In the genomic region with DNA sequence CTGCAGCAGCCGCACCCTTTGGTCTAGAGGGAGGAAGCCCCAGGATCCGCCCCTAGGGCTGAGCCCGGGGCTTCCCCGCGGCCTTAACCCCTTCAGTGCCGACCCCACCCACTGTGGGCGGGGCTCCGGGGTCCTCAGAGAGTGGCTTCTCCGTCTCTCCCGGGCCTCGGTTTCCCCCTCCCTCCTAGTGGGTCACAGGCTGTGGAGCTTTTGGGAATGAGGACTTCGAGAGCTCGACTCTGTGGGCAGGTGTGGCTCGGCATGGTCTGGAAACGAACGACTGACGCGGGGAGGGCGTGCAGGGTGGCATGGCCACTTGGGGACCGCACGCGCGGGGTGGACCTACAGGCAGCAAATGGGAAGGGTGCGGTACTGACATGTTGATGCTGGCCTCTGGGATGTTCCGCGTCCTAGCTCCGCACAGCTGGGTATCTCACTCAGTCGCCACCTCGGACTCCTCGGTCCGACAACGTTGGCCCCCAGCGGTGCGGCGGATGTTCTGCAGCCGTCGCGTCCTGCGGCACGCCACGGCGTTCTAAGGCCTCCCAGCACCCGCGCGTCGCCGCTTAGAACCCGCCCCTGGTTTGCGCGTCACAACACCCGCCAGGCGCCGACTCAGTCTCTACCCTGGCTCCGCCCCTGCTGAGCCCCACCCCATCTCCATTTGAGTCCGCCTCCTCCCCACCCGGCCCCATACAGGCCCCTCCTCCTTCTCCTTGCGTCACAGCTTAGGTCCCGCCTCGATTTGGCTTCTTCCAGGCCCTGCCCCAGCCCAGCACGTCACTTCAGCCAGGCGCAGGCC, we compare ENCODE assay signal across 1 cellular context.
TF ChIP-seq lines count a peak whose summit lies in the region.

A gene with protein sequence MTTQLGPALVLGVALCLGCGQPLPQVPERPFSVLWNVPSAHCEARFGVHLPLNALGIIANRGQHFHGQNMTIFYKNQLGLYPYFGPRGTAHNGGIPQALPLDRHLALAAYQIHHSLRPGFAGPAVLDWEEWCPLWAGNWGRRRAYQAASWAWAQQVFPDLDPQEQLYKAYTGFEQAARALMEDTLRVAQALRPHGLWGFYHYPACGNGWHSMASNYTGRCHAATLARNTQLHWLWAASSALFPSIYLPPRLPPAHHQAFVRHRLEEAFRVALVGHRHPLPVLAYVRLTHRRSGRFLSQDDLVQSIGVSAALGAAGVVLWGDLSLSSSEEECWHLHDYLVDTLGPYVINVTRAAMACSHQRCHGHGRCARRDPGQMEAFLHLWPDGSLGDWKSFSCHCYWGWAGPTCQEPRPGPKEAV (minus strand): TSS at position 570 of the 802 bp plus-strand sequence. CDS start 3,803 bp downstream, outside the sequence.
A gene with protein sequence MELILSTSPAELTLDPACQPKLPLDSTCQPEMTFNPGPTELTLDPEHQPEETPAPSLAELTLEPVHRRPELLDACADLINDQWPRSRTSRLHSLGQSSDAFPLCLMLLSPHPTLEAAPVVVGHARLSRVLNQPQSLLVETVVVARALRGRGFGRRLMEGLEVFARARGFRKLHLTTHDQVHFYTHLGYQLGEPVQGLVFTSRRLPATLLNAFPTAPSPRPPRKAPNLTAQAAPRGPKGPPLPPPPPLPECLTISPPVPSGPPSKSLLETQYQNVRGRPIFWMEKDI (minus strand): TSS at position 570 of the 802 bp plus-strand sequence. CDS start 1,942 bp downstream, outside the sequence.

TF ChIP-seq in K562, 482 proteins besides CTCF, POLR2A, EP300 and RAD21 (continued from another document and continues in another):
- TF ChIP-seq, protein P1, sequence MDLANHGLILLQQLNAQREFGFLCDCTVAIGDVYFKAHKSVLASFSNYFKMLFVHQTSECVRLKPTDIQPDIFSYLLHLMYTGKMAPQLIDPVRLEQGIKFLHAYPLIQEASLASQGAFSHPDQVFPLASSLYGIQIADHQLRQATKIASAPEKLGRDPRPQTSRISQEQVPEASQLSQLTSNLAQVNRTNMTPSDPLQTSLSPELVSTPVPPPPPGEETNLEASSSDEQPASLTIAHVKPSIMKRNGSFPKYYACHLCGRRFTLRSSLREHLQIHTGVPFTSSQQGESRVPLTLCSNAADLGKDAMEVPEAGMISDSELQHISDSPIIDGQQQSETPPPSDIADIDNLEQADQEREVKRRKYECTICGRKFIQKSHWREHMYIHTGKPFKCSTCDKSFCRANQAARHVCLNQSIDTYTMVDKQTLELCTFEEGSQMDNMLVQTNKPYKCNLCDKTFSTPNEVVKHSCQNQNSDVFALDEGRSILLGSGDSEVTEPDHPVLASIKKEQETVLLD (IDR thresholded peaks at IDR 0.05) = peak; percentile 59; the same call in 1 of the 2 replicates
- TF ChIP-seq CEBPB (tag; IDR thresholded peaks at IDR 0.05) (no peak), PHF8 (IDR thresholded peaks at IDR 0.05; ENCODE audit: borderline replicate concordance, low read length) (peak; percentile 75; the same call in 1 of the 2 replicates), CAMTA2 (CRISPR knock-in tag; conservative IDR thresholded peaks at IDR 0.05) (no peak), TAF9B (IDR thresholded peaks at IDR 0.05; ENCODE audit: partially characterized antibody) (peak; percentile 18), CBX2 (IDR thresholded peaks at IDR 0.05; ENCODE audit: insufficient read depth, low read length, poor library complexity, severe bottlenecking) (no peak), EP400 (IDR thresholded peaks at IDR 0.05) (peak; percentile 69; the same call in 1 of the 2 replicates), SIN3B (IDR thresholded peaks at IDR 0.05; ENCODE audit: low read depth) (peak; percentile 50; the same call in 1 of the 2 replicates), ASH1L (IDR thresholded peaks at IDR 0.05; ENCODE audit: borderline replicate concordance, low read depth, partially characterized antibody) (no peak), CBFA2T3 (IDR thresholded peaks at IDR 0.05) (0 out of 2 replicates have a peak, but pooled peaks have one; percentile 3), SP2 (IDR thresholded peaks at IDR 0.05; ENCODE audit: extremely low read depth, low read depth, low read length, poor library complexity, severe bottlenecking) (peak; percentile 19), ZNF324 (CRISPR knock-in tag; IDR thresholded peaks at IDR 0.05) (no peak), ZNF263 (CRISPR knock-in tag; IDR thresholded peaks at IDR 0.05; ENCODE audit: borderline replicate concordance) (no peak), L3MBTL2 (IDR thresholded peaks at IDR 0.05) (peak; percentile 42; the same call in 1 of the 2 replicates), SOX6 (IDR thresholded peaks at IDR 0.05) (0 out of 2 replicates have a peak, but pooled peaks have one; percentile 12), EGR1 (conservative IDR thresholded peaks at IDR 0.05) (no peak), CC2D1A (IDR thresholded peaks at IDR 0.05) (0 out of 2 replicates have a peak, but pooled peaks have one; percentile 13)
- TF ChIP-seq, protein P2, sequence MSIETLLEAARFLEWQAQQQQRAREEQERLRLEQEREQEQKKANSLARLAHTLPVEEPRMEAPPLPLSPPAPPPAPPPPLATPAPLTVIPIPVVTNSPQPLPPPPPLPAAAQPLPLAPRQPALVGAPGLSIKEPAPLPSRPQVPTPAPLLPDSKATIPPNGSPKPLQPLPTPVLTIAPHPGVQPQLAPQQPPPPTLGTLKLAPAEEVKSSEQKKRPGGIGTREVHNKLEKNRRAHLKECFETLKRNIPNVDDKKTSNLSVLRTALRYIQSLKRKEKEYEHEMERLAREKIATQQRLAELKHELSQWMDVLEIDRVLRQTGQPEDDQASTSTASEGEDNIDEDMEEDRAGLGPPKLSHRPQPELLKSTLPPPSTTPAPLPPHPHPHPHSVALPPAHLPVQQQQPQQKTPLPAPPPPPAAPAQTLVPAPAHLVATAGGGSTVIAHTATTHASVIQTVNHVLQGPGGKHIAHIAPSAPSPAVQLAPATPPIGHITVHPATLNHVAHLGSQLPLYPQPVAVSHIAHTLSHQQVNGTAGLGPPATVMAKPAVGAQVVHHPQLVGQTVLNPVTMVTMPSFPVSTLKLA (conservative IDR thresholded peaks at IDR 0.05) = peak; percentile 79 to 86
- TF ChIP-seq, protein P3, sequence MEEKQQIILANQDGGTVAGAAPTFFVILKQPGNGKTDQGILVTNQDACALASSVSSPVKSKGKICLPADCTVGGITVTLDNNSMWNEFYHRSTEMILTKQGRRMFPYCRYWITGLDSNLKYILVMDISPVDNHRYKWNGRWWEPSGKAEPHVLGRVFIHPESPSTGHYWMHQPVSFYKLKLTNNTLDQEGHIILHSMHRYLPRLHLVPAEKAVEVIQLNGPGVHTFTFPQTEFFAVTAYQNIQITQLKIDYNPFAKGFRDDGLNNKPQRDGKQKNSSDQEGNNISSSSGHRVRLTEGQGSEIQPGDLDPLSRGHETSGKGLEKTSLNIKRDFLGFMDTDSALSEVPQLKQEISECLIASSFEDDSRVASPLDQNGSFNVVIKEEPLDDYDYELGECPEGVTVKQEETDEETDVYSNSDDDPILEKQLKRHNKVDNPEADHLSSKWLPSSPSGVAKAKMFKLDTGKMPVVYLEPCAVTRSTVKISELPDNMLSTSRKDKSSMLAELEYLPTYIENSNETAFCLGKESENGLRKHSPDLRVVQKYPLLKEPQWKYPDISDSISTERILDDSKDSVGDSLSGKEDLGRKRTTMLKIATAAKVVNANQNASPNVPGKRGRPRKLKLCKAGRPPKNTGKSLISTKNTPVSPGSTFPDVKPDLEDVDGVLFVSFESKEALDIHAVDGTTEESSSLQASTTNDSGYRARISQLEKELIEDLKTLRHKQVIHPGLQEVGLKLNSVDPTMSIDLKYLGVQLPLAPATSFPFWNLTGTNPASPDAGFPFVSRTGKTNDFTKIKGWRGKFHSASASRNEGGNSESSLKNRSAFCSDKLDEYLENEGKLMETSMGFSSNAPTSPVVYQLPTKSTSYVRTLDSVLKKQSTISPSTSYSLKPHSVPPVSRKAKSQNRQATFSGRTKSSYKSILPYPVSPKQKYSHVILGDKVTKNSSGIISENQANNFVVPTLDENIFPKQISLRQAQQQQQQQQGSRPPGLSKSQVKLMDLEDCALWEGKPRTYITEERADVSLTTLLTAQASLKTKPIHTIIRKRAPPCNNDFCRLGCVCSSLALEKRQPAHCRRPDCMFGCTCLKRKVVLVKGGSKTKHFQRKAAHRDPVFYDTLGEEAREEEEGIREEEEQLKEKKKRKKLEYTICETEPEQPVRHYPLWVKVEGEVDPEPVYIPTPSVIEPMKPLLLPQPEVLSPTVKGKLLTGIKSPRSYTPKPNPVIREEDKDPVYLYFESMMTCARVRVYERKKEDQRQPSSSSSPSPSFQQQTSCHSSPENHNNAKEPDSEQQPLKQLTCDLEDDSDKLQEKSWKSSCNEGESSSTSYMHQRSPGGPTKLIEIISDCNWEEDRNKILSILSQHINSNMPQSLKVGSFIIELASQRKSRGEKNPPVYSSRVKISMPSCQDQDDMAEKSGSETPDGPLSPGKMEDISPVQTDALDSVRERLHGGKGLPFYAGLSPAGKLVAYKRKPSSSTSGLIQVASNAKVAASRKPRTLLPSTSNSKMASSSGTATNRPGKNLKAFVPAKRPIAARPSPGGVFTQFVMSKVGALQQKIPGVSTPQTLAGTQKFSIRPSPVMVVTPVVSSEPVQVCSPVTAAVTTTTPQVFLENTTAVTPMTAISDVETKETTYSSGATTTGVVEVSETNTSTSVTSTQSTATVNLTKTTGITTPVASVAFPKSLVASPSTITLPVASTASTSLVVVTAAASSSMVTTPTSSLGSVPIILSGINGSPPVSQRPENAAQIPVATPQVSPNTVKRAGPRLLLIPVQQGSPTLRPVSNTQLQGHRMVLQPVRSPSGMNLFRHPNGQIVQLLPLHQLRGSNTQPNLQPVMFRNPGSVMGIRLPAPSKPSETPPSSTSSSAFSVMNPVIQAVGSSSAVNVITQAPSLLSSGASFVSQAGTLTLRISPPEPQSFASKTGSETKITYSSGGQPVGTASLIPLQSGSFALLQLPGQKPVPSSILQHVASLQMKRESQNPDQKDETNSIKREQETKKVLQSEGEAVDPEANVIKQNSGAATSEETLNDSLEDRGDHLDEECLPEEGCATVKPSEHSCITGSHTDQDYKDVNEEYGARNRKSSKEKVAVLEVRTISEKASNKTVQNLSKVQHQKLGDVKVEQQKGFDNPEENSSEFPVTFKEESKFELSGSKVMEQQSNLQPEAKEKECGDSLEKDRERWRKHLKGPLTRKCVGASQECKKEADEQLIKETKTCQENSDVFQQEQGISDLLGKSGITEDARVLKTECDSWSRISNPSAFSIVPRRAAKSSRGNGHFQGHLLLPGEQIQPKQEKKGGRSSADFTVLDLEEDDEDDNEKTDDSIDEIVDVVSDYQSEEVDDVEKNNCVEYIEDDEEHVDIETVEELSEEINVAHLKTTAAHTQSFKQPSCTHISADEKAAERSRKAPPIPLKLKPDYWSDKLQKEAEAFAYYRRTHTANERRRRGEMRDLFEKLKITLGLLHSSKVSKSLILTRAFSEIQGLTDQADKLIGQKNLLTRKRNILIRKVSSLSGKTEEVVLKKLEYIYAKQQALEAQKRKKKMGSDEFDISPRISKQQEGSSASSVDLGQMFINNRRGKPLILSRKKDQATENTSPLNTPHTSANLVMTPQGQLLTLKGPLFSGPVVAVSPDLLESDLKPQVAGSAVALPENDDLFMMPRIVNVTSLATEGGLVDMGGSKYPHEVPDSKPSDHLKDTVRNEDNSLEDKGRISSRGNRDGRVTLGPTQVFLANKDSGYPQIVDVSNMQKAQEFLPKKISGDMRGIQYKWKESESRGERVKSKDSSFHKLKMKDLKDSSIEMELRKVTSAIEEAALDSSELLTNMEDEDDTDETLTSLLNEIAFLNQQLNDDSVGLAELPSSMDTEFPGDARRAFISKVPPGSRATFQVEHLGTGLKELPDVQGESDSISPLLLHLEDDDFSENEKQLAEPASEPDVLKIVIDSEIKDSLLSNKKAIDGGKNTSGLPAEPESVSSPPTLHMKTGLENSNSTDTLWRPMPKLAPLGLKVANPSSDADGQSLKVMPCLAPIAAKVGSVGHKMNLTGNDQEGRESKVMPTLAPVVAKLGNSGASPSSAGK (IDR thresholded peaks at IDR 0.05) = no peak
- TF ChIP-seq, protein P4, sequence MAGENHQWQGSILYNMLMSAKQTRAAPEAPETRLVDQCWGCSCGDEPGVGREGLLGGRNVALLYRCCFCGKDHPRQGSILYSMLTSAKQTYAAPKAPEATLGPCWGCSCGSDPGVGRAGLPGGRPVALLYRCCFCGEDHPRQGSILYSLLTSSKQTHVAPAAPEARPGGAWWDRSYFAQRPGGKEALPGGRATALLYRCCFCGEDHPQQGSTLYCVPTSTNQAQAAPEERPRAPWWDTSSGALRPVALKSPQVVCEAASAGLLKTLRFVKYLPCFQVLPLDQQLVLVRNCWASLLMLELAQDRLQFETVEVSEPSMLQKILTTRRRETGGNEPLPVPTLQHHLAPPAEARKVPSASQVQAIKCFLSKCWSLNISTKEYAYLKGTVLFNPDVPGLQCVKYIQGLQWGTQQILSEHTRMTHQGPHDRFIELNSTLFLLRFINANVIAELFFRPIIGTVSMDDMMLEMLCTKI (IDR thresholded peaks at IDR 0.05; ENCODE audit: partially characterized antibody) = no peak
- TF ChIP-seq, protein P5, sequence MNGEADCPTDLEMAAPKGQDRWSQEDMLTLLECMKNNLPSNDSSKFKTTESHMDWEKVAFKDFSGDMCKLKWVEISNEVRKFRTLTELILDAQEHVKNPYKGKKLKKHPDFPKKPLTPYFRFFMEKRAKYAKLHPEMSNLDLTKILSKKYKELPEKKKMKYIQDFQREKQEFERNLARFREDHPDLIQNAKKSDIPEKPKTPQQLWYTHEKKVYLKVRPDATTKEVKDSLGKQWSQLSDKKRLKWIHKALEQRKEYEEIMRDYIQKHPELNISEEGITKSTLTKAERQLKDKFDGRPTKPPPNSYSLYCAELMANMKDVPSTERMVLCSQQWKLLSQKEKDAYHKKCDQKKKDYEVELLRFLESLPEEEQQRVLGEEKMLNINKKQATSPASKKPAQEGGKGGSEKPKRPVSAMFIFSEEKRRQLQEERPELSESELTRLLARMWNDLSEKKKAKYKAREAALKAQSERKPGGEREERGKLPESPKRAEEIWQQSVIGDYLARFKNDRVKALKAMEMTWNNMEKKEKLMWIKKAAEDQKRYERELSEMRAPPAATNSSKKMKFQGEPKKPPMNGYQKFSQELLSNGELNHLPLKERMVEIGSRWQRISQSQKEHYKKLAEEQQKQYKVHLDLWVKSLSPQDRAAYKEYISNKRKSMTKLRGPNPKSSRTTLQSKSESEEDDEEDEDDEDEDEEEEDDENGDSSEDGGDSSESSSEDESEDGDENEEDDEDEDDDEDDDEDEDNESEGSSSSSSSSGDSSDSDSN (IDR thresholded peaks at IDR 0.05; ENCODE audit: borderline replicate concordance in 1 of 2, low read depth in 2 of 2, low read length in 2 of 2) = no peak
- TF ChIP-seq, protein P6, sequence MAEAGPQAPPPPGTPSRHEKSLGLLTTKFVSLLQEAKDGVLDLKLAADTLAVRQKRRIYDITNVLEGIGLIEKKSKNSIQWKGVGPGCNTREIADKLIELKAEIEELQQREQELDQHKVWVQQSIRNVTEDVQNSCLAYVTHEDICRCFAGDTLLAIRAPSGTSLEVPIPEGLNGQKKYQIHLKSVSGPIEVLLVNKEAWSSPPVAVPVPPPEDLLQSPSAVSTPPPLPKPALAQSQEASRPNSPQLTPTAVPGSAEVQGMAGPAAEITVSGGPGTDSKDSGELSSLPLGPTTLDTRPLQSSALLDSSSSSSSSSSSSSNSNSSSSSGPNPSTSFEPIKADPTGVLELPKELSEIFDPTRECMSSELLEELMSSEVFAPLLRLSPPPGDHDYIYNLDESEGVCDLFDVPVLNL (CRISPR knock-in tag; IDR thresholded peaks at IDR 0.05; ENCODE audit: low read depth) = 0 out of 2 replicates have a peak, but pooled peaks have one; percentile 41
- TF ChIP-seq, protein P7, sequence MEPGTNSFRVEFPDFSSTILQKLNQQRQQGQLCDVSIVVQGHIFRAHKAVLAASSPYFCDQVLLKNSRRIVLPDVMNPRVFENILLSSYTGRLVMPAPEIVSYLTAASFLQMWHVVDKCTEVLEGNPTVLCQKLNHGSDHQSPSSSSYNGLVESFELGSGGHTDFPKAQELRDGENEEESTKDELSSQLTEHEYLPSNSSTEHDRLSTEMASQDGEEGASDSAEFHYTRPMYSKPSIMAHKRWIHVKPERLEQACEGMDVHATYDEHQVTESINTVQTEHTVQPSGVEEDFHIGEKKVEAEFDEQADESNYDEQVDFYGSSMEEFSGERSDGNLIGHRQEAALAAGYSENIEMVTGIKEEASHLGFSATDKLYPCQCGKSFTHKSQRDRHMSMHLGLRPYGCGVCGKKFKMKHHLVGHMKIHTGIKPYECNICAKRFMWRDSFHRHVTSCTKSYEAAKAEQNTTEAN (CRISPR knock-in tag; IDR thresholded peaks at IDR 0.05) = 0 out of 2 replicates have a peak, but pooled peaks have one; percentile 57
